ENCODE assay signal across 15 cellular contexts in the genomic region with DNA sequence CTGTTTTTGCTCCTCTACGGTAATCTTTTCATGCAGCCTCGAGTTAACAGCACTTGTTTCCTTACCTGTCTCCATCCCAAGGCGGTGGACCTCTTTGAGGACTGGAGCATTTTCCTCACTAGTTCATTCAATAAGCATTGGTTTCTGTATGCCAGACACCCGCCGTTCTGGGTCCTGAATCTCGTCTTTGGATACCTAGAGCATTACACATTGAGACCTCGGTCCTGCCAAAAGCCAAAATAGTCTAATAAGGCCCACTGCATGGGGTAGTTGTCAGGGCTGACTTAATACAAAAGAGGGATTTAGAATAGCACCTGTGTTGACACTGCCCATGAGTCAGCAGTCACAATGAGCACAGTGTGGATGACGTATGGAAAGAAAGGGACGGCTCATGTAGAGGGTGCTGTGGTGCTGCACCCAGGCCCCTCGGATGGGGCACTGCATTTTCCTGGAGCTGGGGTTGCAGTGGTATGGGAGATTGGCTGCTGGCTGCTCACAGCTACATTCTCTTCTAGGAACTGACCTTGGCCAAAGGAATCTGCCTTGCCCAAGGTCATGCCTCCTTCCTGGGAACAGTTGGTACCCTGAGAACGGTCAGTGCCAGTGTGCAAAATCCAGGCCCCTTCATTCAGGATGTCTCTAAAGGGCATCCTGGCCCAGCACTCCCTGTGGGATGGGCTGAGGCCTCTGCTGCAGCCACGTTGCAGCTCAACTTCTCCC.
A peak's percentile ranks its signal among the peaks of the same experiment; 100 is the strongest.
DNase-seq lines count a peak whose midpoint lies in the region; ATAC-seq, FAIRE-seq and TF ChIP-seq lines count a peak whose summit lies in the region.
"Had no signal": no experiment of that assay in that cellular context is flagged by ENCODE, and none has a peak within 500 bp of the region (broad histone marks: within the 10 kb centered on the region; RNA-seq: fewer than 3 reads in every experiment).

No MANE protein-coding gene starts in this region.

- H2AK5ac ChIP-seq in mesenchymal stem cell (ENCODE audit: low read length, severe bottlenecking) = no peak overlapping the region

- H4K8ac ChIP-seq in mesenchymal stem cell (ENCODE audit: low read length) = no peak overlapping the region

- no peaks in the 10 kb centered on the region for H4K20me1 ChIP-seq in HepG2 (ENCODE audit: insufficient read depth, low read length)

- TF ChIP-seq RAD21 in HepG2 (CRISPR knock-in tag; IDR thresholded peaks at IDR 0.05) = no peak

- H3K4me2 ChIP-seq in HepG2 (ENCODE audit: low read depth, low read length) = no peak overlapping the region
- no peak overlapping the region for H3K4me2 ChIP-seq in mesenchymal stem cell (ENCODE audit: low read length, poor library complexity, severe bottlenecking)

- H2BK120ac ChIP-seq in mesenchymal stem cell (ENCODE audit: low read depth, low read length) = no peak overlapping the region

- no peak overlapping the region for H3K14ac ChIP-seq in mesenchymal stem cell (ENCODE audit: low read length in 2 of 2)

- H3K27me3 ChIP-seq in SJCRH30 (no peaks in the 10 kb centered on the region), HepG2 (ENCODE audit: control insufficient read depth in 1 of 2, insufficient read depth in 2 of 2, low read length in 2 of 2) (peaks cover 0 to 37% of the 10 kb centered on the region in 2 experiments; a peak in 2 of 5 replicates), mesenchymal stem cell (ENCODE audit: control insufficient read depth in 1 of 2, insufficient read depth in 1 of 2, low read length in 2 of 2) (peaks cover 29 to 42% of the 10 kb centered on the region in 2 experiments)

- H3K27ac ChIP-seq in SJCRH30 (no peak overlapping the region), HepG2 (ENCODE audit: extremely low read length, insufficient read depth, low read length) (no peak overlapping the region), mesenchymal stem cell (ENCODE audit: low read length, poor library complexity, severe bottlenecking) (no peak overlapping the region)

- POLR2A ChIA-PET in HepG2 (lab: Yijun Ruan, JAX) = no interaction called here

- no peak for TF ChIP-seq EP300 in HepG2 (IDR thresholded peaks at IDR 0.05; ENCODE audit: low read depth in 2 of 2, low read length in 2 of 2)
- no peak for TF ChIP-seq EP300 in HepG2 (CRISPR knock-in tag; IDR thresholded peaks at IDR 0.05; ENCODE audit: borderline replicate concordance)

- no peak for FAIRE-seq in HepG2 (lab: Jason Lieb, UNC)

- intact Hi-C loops in HepG2 (cut with micrococcal nuclease; ENCODE audit: unreplicated experiment) = no loop called here

- DNase-seq in NCI-H1417 (lab: John Stamatoyannopoulos, UW) (peak in 2 of 3 experiments; percentile 46 to 62), NCI-H1417 treated with DMSO at 0.1 percent for 48 hours (lab: John Stamatoyannopoulos, UW) (no peak), NCI-H2029 treated with DMSO at 0.1 percent for 48 hours (lab: John Stamatoyannopoulos, UW) (peak; percentile 21), SJCRH30 (peak; percentile 12 to 29), HepG2 (ENCODE audit: low spot score) (peak; percentile 76), mesenchymal stem cell (no peak), T-helper 9 cell (no peak)
- DNase-seq: 8988T; activated CD4-positive, alpha-beta T cell treated with anti-CD3 and anti-CD28 coated beads for 48 hours; hippocampal formation; mesendoderm; MV-4-11; NK-92 treated with Interleukin-12 subunit alpha and Interleukin-12 subunit beta, amount 100 ng/mL, for 24 hours; stimulated activated CD8-positive, alpha-beta memory T cell treated with anti-CD3 and anti-CD28 coated beads, Interleukin-4, amount 100 ng/mL, for 48 hours had no signal

- no peak for TF ChIP-seq POLR2A in HepG2 (IDR thresholded peaks at IDR 0.05; ENCODE audit: insufficient read depth in 1 of 2, low read depth in 2 of 2, low read length in 2 of 2)

- CTCF ChIA-PET in HepG2 (lab: Yijun Ruan, JAX; ENCODE audit: low intra/inter-chr PET ratio, low total read pairs) = no interaction called here

- ATAC-seq in HepG2 = peak; percentile 92
- no peak for ATAC-seq in GM18870 (IDR thresholded peaks at IDR 0.05; ENCODE audit: unreplicated experiment)

- in situ Hi-C loops in HepG2 (cut with HindIII; ENCODE audit: extremely low pct_ligation_motif_present, low pct_unique_long_range_greater_than_20kb) = no loop called here

- H3K9me3 ChIP-seq in SJCRH30 (replicated peaks) = no peaks in the 10 kb centered on the region
- H3K9me3 ChIP-seq in HepG2 (ENCODE audit: low read length) = no peaks in the 10 kb centered on the region
- H3K9me3 ChIP-seq in mesenchymal stem cell (ENCODE audit: control insufficient read depth, low read length) = no peaks in the 10 kb centered on the region

- no peak overlapping the region for H2AFZ ChIP-seq in HepG2 (ENCODE audit: low read length)
- H2AFZ ChIP-seq in mesenchymal stem cell (ENCODE audit: low read depth, low read length) = no peak overlapping the region

- no peak overlapping the region for H4K91ac ChIP-seq in mesenchymal stem cell (ENCODE audit: low read length)

- BruUV-seq in HepG2 (replicated peaks; lab: Mats Ljungman, UMichigan) = no TSS peak

- H2BK15ac ChIP-seq in mesenchymal stem cell (ENCODE audit: low read depth, poor library complexity, severe bottlenecking) = no peak overlapping the region

- H2BK5ac ChIP-seq in mesenchymal stem cell (ENCODE audit: low read depth, low read length, poor library complexity, severe bottlenecking) = no peak overlapping the region

- H3K4me1 ChIP-seq in SJCRH30 (peaks cover 5% of the 10 kb centered on the region; the same call in 1 of the 2 replicates), HepG2 (ENCODE audit: insufficient read depth, low read length) (peaks cover 12% of the 10 kb centered on the region), mesenchymal stem cell (ENCODE audit: control insufficient read depth, insufficient read depth, low read depth, low read length) (peaks cover 2% of the 10 kb centered on the region)

- H3K79me1 ChIP-seq in mesenchymal stem cell (replicated peaks; ENCODE audit: low read length, poor library complexity, severe bottlenecking) = no peaks in the 10 kb centered on the region

- no peak overlapping the region for H3K4ac ChIP-seq in mesenchymal stem cell (ENCODE audit: low read depth in 1 of 2, low read length in 2 of 2)

- no peak overlapping the region for H3K9ac ChIP-seq in HepG2 (ENCODE audit: insufficient read depth, low read depth, low read length)
- no peak overlapping the region for H3K9ac ChIP-seq in mesenchymal stem cell (ENCODE audit: low read length)

- H3K18ac ChIP-seq in mesenchymal stem cell (ENCODE audit: low read depth in 1 of 2, low read length in 2 of 2) = no peak overlapping the region

- no peaks in the 10 kb centered on the region for H3K79me2 ChIP-seq in HepG2 (ENCODE audit: insufficient read depth, low read length)

- no peaks in the 10 kb centered on the region for H3K36me3 ChIP-seq in SJCRH30
- H3K36me3 ChIP-seq in HepG2 (replicated peaks in 1 of 2; ENCODE audit: control insufficient read depth in 1 of 2, insufficient read depth in 2 of 2, low read length in 2 of 2) = no peaks in the 10 kb centered on the region
- H3K36me3 ChIP-seq in mesenchymal stem cell (ENCODE audit: control insufficient read depth in 1 of 2, insufficient read depth in 2 of 2, low read depth in 1 of 2, low read length in 2 of 2) = no peaks in the 10 kb centered on the region

- no peak overlapping the region for H3K23ac ChIP-seq in mesenchymal stem cell (ENCODE audit: low read length in 2 of 2)

- H2BK12ac ChIP-seq in mesenchymal stem cell (ENCODE audit: low read length in 2 of 2) = no peak overlapping the region

- WGBS in HepG2 (ENCODE audit: low lambda C conversion rate) = 14% methylated on average over 11 of the region's 12 CpGs
- 80% methylated on average over 12 of the region's 12 CpGs for WGBS in mesenchymal stem cell

- no peak overlapping the region for H3K4me3 ChIP-seq in SJCRH30
- no peak overlapping the region for H3K4me3 ChIP-seq in HepG2 (replicated peaks in 1 of 3; ENCODE audit: insufficient read depth in 1 of 3, low read depth in 2 of 3, low read length in 3 of 3)
- no peak overlapping the region for H3K4me3 ChIP-seq in mesenchymal stem cell (ENCODE audit: insufficient read depth in 1 of 2, low read depth in 1 of 2, low read length in 2 of 2)

- TF ChIP-seq CTCF in HepG2 (CRISPR knock-in tag; IDR thresholded peaks at IDR 0.05) = peak; percentile 24; the same call in 1 of the 2 replicates

TF ChIP-seq in HepG2, 621 proteins besides CTCF, POLR2A, EP300 and RAD21 (continues in another document):
- TF ChIP-seq FOXP1 (IDR thresholded peaks at IDR 0.05) (no peak), FOXP1 (CRISPR knock-in tag; IDR thresholded peaks at IDR 0.05) (no peak), ZBTB1 (CRISPR knock-in tag; IDR thresholded peaks at IDR 0.05; ENCODE audit: borderline replicate concordance) (no peak), TFAP4 (IDR thresholded peaks at IDR 0.05; ENCODE audit: borderline replicate concordance, low read depth) (peak; percentile 62; the same call in 1 of the 2 replicates), SAP130 (CRISPR knock-in tag; IDR thresholded peaks at IDR 0.05; ENCODE audit: low read depth) (0 out of 2 replicates have a peak, but pooled peaks have one; percentile 27), ZNF343 (CRISPR knock-in tag; IDR thresholded peaks at IDR 0.05) (no peak), KLF9 (CRISPR knock-in tag; IDR thresholded peaks at IDR 0.05; ENCODE audit: low read depth) (no peak), CREB1 (IDR thresholded peaks at IDR 0.05) (peak; percentile 82), CREB1 (CRISPR knock-in tag; IDR thresholded peaks at IDR 0.05) (no peak)
- TF ChIP-seq, protein P1, sequence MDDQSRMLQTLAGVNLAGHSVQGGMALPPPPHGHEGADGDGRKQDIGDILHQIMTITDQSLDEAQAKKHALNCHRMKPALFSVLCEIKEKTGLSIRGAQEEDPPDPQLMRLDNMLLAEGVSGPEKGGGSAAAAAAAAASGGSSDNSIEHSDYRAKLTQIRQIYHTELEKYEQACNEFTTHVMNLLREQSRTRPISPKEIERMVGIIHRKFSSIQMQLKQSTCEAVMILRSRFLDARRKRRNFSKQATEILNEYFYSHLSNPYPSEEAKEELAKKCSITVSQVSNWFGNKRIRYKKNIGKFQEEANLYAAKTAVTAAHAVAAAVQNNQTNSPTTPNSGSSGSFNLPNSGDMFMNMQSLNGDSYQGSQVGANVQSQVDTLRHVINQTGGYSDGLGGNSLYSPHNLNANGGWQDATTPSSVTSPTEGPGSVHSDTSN (CRISPR knock-in tag; IDR thresholded peaks at IDR 0.05; ENCODE audit: borderline replicate concordance) = no peak
- TF ChIP-seq, protein P2, sequence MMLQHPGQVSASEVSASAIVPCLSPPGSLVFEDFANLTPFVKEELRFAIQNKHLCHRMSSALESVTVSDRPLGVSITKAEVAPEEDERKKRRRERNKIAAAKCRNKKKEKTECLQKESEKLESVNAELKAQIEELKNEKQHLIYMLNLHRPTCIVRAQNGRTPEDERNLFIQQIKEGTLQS (CRISPR knock-in tag; IDR thresholded peaks at IDR 0.05) = peak; percentile 75; the same call in 1 of the 2 replicates

Comparison
In these comparisons a context has a peak if more than half of its experiments do, and no peak if none do; other contexts are left out.
1. DNase-seq: peak in NCI-H1417 (2 of 3), NCI-H2029 treated with DMSO at 0.1 percent for 48 hours (single experiment), SJCRH30 (2 of 2) and HepG2 (single experiment); none in NCI-H1417 treated with DMSO at 0.1 percent for 48 hours (single experiment), mesenchymal stem cell (single experiment) and T-helper 9 cell (single experiment).